In the genomic region with DNA sequence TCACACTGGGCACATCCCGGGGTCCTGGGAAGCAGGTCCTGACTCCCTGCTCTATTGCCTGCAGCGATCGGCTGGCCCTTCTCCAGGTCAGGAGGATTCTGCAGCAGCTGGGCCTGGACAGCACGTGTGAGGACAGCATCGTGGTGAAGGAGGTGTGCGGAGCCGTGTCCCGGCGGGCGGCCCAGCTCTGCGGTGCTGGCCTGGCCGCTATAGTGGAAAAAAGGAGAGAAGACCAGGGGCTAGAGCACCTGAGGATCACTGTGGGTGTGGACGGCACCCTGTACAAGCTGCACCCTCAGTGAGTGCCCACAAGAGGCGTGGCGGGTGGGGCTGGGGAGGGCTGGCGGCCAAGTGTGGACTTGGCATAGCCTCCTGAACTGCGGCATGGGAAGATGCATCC, we compare ENCODE assay signal across 22 cellular contexts. TPM values are rescaled to one million over a fixed set of nuclear protein-coding genes. Genes with fewer than 3 reads are reported as not detected.
"Had no signal": no experiment of that assay in that cellular context is flagged by ENCODE, and none has a peak within 500 bp of the region (broad histone marks: within the 10 kb centered on the region; RNA-seq: fewer than 3 reads in every experiment).

No MANE protein-coding gene starts in this region.

- ATAC-seq: activated CD4-positive, alpha-beta T cell treated with anti-CD3 and anti-CD28 coated beads for 36 hours; activated CD8-positive, alpha-beta T cell treated with anti-CD3 and anti-CD28 coated beads for 36 hours; activated T-cell treated with anti-CD3 and anti-CD28 coated beads, Interleukin-2, amount 50 U/mL, for 72 hours; Right ventricle myocardium inferior had no signal

- H3K4me3 ChIP-seq: cardiac muscle cell, PC-9, SK-N-MC had no signal

- H3K27me3 ChIP-seq: cardiac muscle cell had no signal

- DNase-seq: activated CD4-positive, alpha-beta T cell treated with anti-CD3 and anti-CD28 coated beads for 36 hours; activated CD8-positive, alpha-beta memory T cell treated with anti-CD3 and anti-CD28 coated beads, Interleukin-2, amount 50 U/mL, for 4 hours; activated CD8-positive, alpha-beta T cell treated with anti-CD3 and anti-CD28 coated beads for 36 hours; activated naive CD4-positive, alpha-beta T cell; activated T-cell treated with anti-CD3 and anti-CD28 coated beads, Interleukin-2, amount 50 U/mL, for 72 hours; amniotic stem cell; brain microvascular endothelial cell; Karpas-422; NCI-H1105 treated with DMSO at 0.1 percent for 48 hours; NCI-H1436 treated with DMSO at 0.1 percent for 48 hours; NCI-H187; NCI-H2081; NCI-H2227 treated with DMSO at 0.1 percent for 48 hours; NCI-H446 treated with DMSO at 0.1 percent for 48 hours; NCI-H524 treated with DMSO at 0.1 percent for 48 hours; NCI-H82; PC-9; T-helper 1 cell; WERI-Rb-1 had no signal

- H3K4me2 ChIP-seq: PC-9 had no signal

- H3K27ac ChIP-seq: brain microvascular endothelial cell, cardiac muscle cell, PC-9, SK-N-MC, WERI-Rb-1 had no signal

- H3K36me3 ChIP-seq: brain microvascular endothelial cell, cardiac muscle cell, WERI-Rb-1 had no signal

- H2AFZ ChIP-seq: PC-9 had no signal

RNA-seq across cellular contexts. Expression of gene HKDC1, which starts 45.4 kb away (rescaled TPM):
- total RNA-seq: cardiac muscle cell, Right ventricle myocardium inferior had no signal
- polyA plus RNA-seq: cardiac muscle cell had no signal
